ENCODE assay signal across 14 cellular contexts in genomic region chr16:89485701-89486246, GRCh38. TPM values are rescaled to one million over a fixed set of nuclear protein-coding genes. Genes with fewer than 3 reads are reported as not detected.
DNase-seq lines count a peak whose midpoint lies in the region; ATAC-seq, FAIRE-seq and TF ChIP-seq lines count a peak whose summit lies in the region.
"Had no signal": no experiment of that assay in that cellular context is flagged by ENCODE, and none has a peak within 500 bp of the region (broad histone marks: within the 10 kb centered on the region; RNA-seq: fewer than 3 reads in every experiment).

No MANE protein-coding gene starts in this region.

- no peaks in the 10 kb centered on the region for H3K9me3 Mint-ChIP-seq in activated CD8-positive, alpha-beta T cell treated with anti-CD3 and anti-CD28 coated beads, Interleukin-2, amount 10 ng/mL, durations not matched to agents 7 days and 5 days (ENCODE audit: insufficient read depth)

- H4K8ac ChIP-seq in mesenchymal stem cell (ENCODE audit: low read length), result no peak overlapping the region

- POLR2A ChIA-PET in A549 (lab: Yijun Ruan, JAX), result no interaction called here
- POLR2A ChIA-PET in activated CD8-positive, alpha-beta T cell treated with anti-CD3 and anti-CD28 coated beads, Interleukin-2, amount 10 ng/mL, durations not matched to agents 7 days and 5 days (lab: Charles Lee), result interaction anchor here (0.7 to 4.6 kb wide), 3 partner anchors 11 to 22 kb away, joined by 3 to 16 read pairs (median 8); partner anchors contain the start of gene SPG7

- H3K4me2 ChIP-seq in A549 (peak overlapping the region; percentile 5; the same call in 1 of the 3 replicates), GM23248 (ENCODE audit: unreplicated experiment) (no peak overlapping the region), mesenchymal stem cell (ENCODE audit: low read length, poor library complexity, severe bottlenecking) (no peak overlapping the region)

- peaks cover 39% of the 10 kb centered on the region for H3F3A ChIP-seq in GM23248 (ENCODE audit: insufficient read depth)

- no peak for TF ChIP-seq POLR2A in A549 (IDR thresholded peaks at IDR 0.05; ENCODE audit: low read length)

- no peak for ATAC-seq in A549
- no peak for ATAC-seq in activated CD8-positive, alpha-beta T cell treated with anti-CD3 and anti-CD28 coated beads, Interleukin-2, amount 10 ng/mL, durations not matched to agents 7 days and 5 days
- ATAC-seq in GM19455 (IDR thresholded peaks at IDR 0.05; ENCODE audit: unreplicated experiment), result no peak
- ATAC-seq in GM18909 (IDR thresholded peaks at IDR 0.05; ENCODE audit: poor library complexity, unreplicated experiment), result no peak

- H3K9ac ChIP-seq in GM23248 (no peak overlapping the region), mesenchymal stem cell (ENCODE audit: low read length) (peak overlapping the region; percentile 3)

- H3K27me3 ChIP-seq in GM23248 (replicated peaks; ENCODE audit: insufficient read depth) (no peaks in the 10 kb centered on the region), mesenchymal stem cell (ENCODE audit: control insufficient read depth in 1 of 2, insufficient read depth in 1 of 2, low read length in 2 of 2) (no peaks in the 10 kb centered on the region)

- peak overlapping the region; percentile 66 for H3K4me3 Mint-ChIP-seq in activated CD8-positive, alpha-beta T cell treated with anti-CD3 and anti-CD28 coated beads, Interleukin-2, amount 10 ng/mL, durations not matched to agents 7 days and 5 days

- H3K4me3 ChIP-seq in A549 (no peak overlapping the region), GM23248 (no peak overlapping the region), mesenchymal stem cell (ENCODE audit: insufficient read depth in 1 of 2, low read depth in 1 of 2, low read length in 2 of 2) (no peak overlapping the region)

- H3K4me1 ChIP-seq in A549, result peaks cover 67% of the 10 kb centered on the region; the same call in 2 of the 3 replicates
- H3K4me1 ChIP-seq in GM23248 (ENCODE audit: insufficient read depth), result peaks cover 44% of the 10 kb centered on the region
- peaks cover 21% of the 10 kb centered on the region for H3K4me1 ChIP-seq in mesenchymal stem cell (ENCODE audit: control insufficient read depth, insufficient read depth, low read depth, low read length)

- H4K20me1 ChIP-seq in GM23248 (ENCODE audit: insufficient read depth), result peaks cover 62% of the 10 kb centered on the region

- DNase-seq in A549 (ENCODE audit: low read depth in 1 of 2, low spot score in 1 of 2) (no peak), GM23248 (no peak), mesenchymal stem cell (no peak), NCI-H226 (no peak), OCI-M2 (lab: John Stamatoyannopoulos, UW; ENCODE audit: unreplicated experiment) (no peak)
- DNase-seq in activated CD8-positive, alpha-beta T cell treated with anti-CD3 and anti-CD28 coated beads, Interleukin-2, amount 10 ng/mL, durations not matched to agents 7 days and 5 days, result no peak
- DNase-seq: activated CD4-positive, alpha-beta T cell treated with anti-CD3 and anti-CD28 coated beads for 1 hour; NCI-H2107; RPMI8226 had no signal

- no peaks in the 10 kb centered on the region for H3K9me2 ChIP-seq in GM23248 (ENCODE audit: insufficient read depth)

- H3K79me2 ChIP-seq in GM23248 (ENCODE audit: insufficient read depth), result peaks cover 83% of the 10 kb centered on the region

- no peak overlapping the region for H3K18ac ChIP-seq in mesenchymal stem cell (ENCODE audit: low read depth in 1 of 2, low read length in 2 of 2)

- peak overlapping the region; percentile 80 for H3K27ac Mint-ChIP-seq in activated CD8-positive, alpha-beta T cell treated with anti-CD3 and anti-CD28 coated beads, Interleukin-2, amount 10 ng/mL, durations not matched to agents 7 days and 5 days

- no peak for FAIRE-seq in A549 (lab: Jason Lieb, UNC)
- FAIRE-seq: bronchial epithelial cell, GM12891, HTR-8/SVneo had no signal

- no peak overlapping the region for H4K91ac ChIP-seq in mesenchymal stem cell (ENCODE audit: low read length)

- no peak overlapping the region for H3K14ac ChIP-seq in mesenchymal stem cell (ENCODE audit: low read length in 2 of 2)

- H2AFZ ChIP-seq in GM23248, result no peak overlapping the region
- no peak overlapping the region for H2AFZ ChIP-seq in mesenchymal stem cell (ENCODE audit: low read depth, low read length)

- CTCF ChIA-PET in A549 (lab: Yijun Ruan, JAX), result no interaction called here
- CTCF ChIA-PET in activated CD8-positive, alpha-beta T cell treated with anti-CD3 and anti-CD28 coated beads, Interleukin-2, amount 10 ng/mL, durations not matched to agents 7 days and 5 days (lab: Charles Lee), result interaction anchor here (1.1 to 3.1 kb wide), 5 partner anchors 9 to 39 kb away, joined by 4 to 10 read pairs (median 5); partner anchors contain the start of gene SPG7

- H3K4me1 Mint-ChIP-seq in activated CD8-positive, alpha-beta T cell treated with anti-CD3 and anti-CD28 coated beads, Interleukin-2, amount 10 ng/mL, durations not matched to agents 7 days and 5 days (ENCODE audit: low read depth), result peaks cover 77% of the 10 kb centered on the region

- H3K23ac ChIP-seq in mesenchymal stem cell (ENCODE audit: low read length in 2 of 2), result no peak overlapping the region

- in situ Hi-C loops in GM23248 (cut with MboI), result no loop called here

- peaks cover 56% of the 10 kb centered on the region for H3K36me3 Mint-ChIP-seq in activated CD8-positive, alpha-beta T cell treated with anti-CD3 and anti-CD28 coated beads, Interleukin-2, amount 10 ng/mL, durations not matched to agents 7 days and 5 days (ENCODE audit: low read depth)

- H3K9me3 ChIP-seq in A549 (no peaks in the 10 kb centered on the region), GM23248 (ENCODE audit: low read depth) (no peaks in the 10 kb centered on the region), mesenchymal stem cell (ENCODE audit: control insufficient read depth, low read length) (no peaks in the 10 kb centered on the region)

- TF ChIP-seq CTCF in A549 (IDR thresholded peaks at IDR 0.05), result no peak

- H3K36me3 ChIP-seq in GM23248 (ENCODE audit: low read depth), result no peaks in the 10 kb centered on the region
- peaks cover 0 to 1% of the 10 kb centered on the region in 2 experiments for H3K36me3 ChIP-seq in mesenchymal stem cell (ENCODE audit: control insufficient read depth in 1 of 2, insufficient read depth in 2 of 2, low read depth in 1 of 2, low read length in 2 of 2)

- peaks cover under 1% of the 10 kb centered on the region for H3K79me1 ChIP-seq in mesenchymal stem cell (replicated peaks; ENCODE audit: low read length, poor library complexity, severe bottlenecking)

- H2BK120ac ChIP-seq in mesenchymal stem cell (ENCODE audit: low read depth, low read length), result no peak overlapping the region

- H3K27ac ChIP-seq in A549 (no peak overlapping the region), GM23248 (0 out of 2 replicates have a peak overlapping the region, but pooled peaks have one; percentile 0), mesenchymal stem cell (ENCODE audit: low read length, poor library complexity, severe bottlenecking) (no peak overlapping the region)

- no peak overlapping the region for H2BK15ac ChIP-seq in mesenchymal stem cell (ENCODE audit: low read depth, poor library complexity, severe bottlenecking)

- TF ChIP-seq EP300 in A549 (IDR thresholded peaks at IDR 0.05), result no peak

- no peak overlapping the region for H2BK12ac ChIP-seq in mesenchymal stem cell (ENCODE audit: low read length in 2 of 2)

- H2BK5ac ChIP-seq in mesenchymal stem cell (ENCODE audit: low read depth, low read length, poor library complexity, severe bottlenecking), result no peak overlapping the region

- WGBS in A549 (ENCODE audit: missing lambda C conversion rate), result 77% methylated on average over 4 of the region's 4 CpGs
- 96 to 97% methylated on average over 4 of the region's 4 CpGs for WGBS in GM23248 (ENCODE audit: low coverage in 1 of 2, low lambda C conversion rate in 2 of 2, missing lambda C conversion rate in 2 of 2), 2 experiments
- 85% methylated on average over 4 of the region's 4 CpGs for WGBS in mesenchymal stem cell

- H2AK5ac ChIP-seq in mesenchymal stem cell (ENCODE audit: low read length, severe bottlenecking), result no peak overlapping the region

- no peak for TF ChIP-seq RAD21 in A549 (conservative IDR thresholded peaks at IDR 0.05 in 1 of 2, IDR thresholded peaks at IDR 0.05 in 1 of 2)

- H3K27me3 Mint-ChIP-seq in activated CD8-positive, alpha-beta T cell treated with anti-CD3 and anti-CD28 coated beads, Interleukin-2, amount 10 ng/mL, durations not matched to agents 7 days and 5 days (ENCODE audit: low read depth), result no peaks in the 10 kb centered on the region

- H3K4ac ChIP-seq in mesenchymal stem cell (ENCODE audit: low read depth in 1 of 2, low read length in 2 of 2), result no peak overlapping the region

TF ChIP-seq in A549, 52 proteins besides CTCF, POLR2A, EP300 and RAD21 (continues in another document):
- TF ChIP-seq RNF2 (IDR thresholded peaks at IDR 0.05; ENCODE audit: borderline replicate concordance, low read depth), result no peak

RNA-seq across cellular contexts. Expression of gene ANKRD11, which starts 4.6 kb away (rescaled TPM):
- 54.9 and 57.4 TPM in 2 replicates for polyA plus RNA-seq in A549 (2011; rRNA removed)
- 56.7 and 61.7 TPM in 2 replicates for polyA plus RNA-seq in A549 (2012; cell fraction: cytosol; rRNA removed)
- 130 and 154 TPM in 2 replicates for polyA plus RNA-seq in A549 (2012; cell fraction: nucleus; rRNA removed)
- polyA plus RNA-seq in A549 (2017; fragmentation: RNase III; extraction: RNeasy Plus Mini Kit Qiagen cat#74134 plus additional on column Dnase treatment), result 50.4 to 56.7 TPM (median 53.6 TPM) in 3 replicates
- polyA minus RNA-seq in A549 (2011; rRNA and poly(A)+ RNA removed), result 43.6 and 69.7 TPM in 2 replicates
- total RNA-seq in GM23248 (2014; rRNA removed; shearing (Covaris generic)), result 83.8 and 84.7 TPM in 2 replicates
- 34.7 and 39.3 TPM in 2 replicates for polyA plus RNA-seq in GM23248 (2016; fragmentation: Nextera tagmentation; extraction: Ambion mirVana)
- total RNA-seq in activated CD8-positive, alpha-beta T cell treated with anti-CD3 and anti-CD28 coated beads, Interleukin-2, amount 10 ng/mL, durations not matched to agents 7 days and 5 days, result 100 to 1,000 TPM; 157 to 175 TPM
- polyA plus RNA-seq in mesenchymal stem cell (2013, experiment 1 of 2), result 92.7 TPM
- 93.6 TPM for polyA plus RNA-seq in mesenchymal stem cell (2013, experiment 2 of 2)

RNA-seq across cellular contexts. Expression of gene SPG7, which starts 22.4 kb away (rescaled TPM):
- polyA plus RNA-seq in A549 (2011; rRNA removed) (53.2 and 54.4 TPM in 2 replicates), A549 (2017; fragmentation: RNase III; extraction: RNeasy Plus Mini Kit Qiagen cat#74134 plus additional on column Dnase treatment) (73.2 to 80.6 TPM (median 79.6 TPM) in 3 replicates), GM23248 (2016; fragmentation: Nextera tagmentation; extraction: Ambion mirVana) (47.5 and 53.9 TPM in 2 replicates)
- polyA plus RNA-seq in A549 (2012; cell fraction: cytosol; rRNA removed), result 57.9 and 61.6 TPM in 2 replicates
- polyA plus RNA-seq in A549 (2012; cell fraction: nucleus; rRNA removed), result 434 and 484 TPM in 2 replicates
- 51.0 and 58.2 TPM in 2 replicates for polyA minus RNA-seq in A549 (2011; rRNA and poly(A)+ RNA removed)
- total RNA-seq in GM23248 (2014; rRNA removed; shearing (Covaris generic)), result 155 and 215 TPM in 2 replicates
- total RNA-seq in activated CD8-positive, alpha-beta T cell treated with anti-CD3 and anti-CD28 coated beads, Interleukin-2, amount 10 ng/mL, durations not matched to agents 7 days and 5 days, result 10 to 100 TPM; 94.7 to 98.4 TPM
- 40.7 TPM for polyA plus RNA-seq in mesenchymal stem cell (2013, experiment 1 of 2)
- polyA plus RNA-seq in mesenchymal stem cell (2013, experiment 2 of 2), result 37.8 TPM
